In genomic region chr11:123550620-123550917, GRCh38 we compare ENCODE assay signal across 22 cellular contexts.
"Had no signal": no experiment of that assay in that cellular context is flagged by ENCODE, and none has a peak within 500 bp of the region (broad histone marks: within the 10 kb centered on the region; RNA-seq: fewer than 3 reads in every experiment).

No MANE protein-coding gene starts in this region.

- H3K9me3 ChIP-seq: left lung, ovary, prostate gland, thoracic aorta had no signal

- H3K36me3 Mint-ChIP-seq: activated naive CD4-positive, alpha-beta T cell treated with anti-CD3 and anti-CD28 coated beads, Interleukin-2, amount 50 U/mL, for 24 hours; naive thymus-derived CD4-positive, alpha-beta T cell; type B pancreatic cell had no signal

- H3K27me3 Mint-ChIP-seq: activated CD4-positive, alpha-beta memory T cell treated with anti-CD3 and anti-CD28 coated beads, Interleukin-2, amount 10 ng/mL, durations not matched to agents 7 days and 5 days; activated naive CD4-positive, alpha-beta T cell treated with anti-CD3 and anti-CD28 coated beads, Interleukin-2, amount 50 U/mL, for 24 hours; naive thymus-derived CD4-positive, alpha-beta T cell had no signal

- H3K4me2 ChIP-seq: hepatocyte had no signal

- ATAC-seq: left lung; naive thymus-derived CD4-positive, alpha-beta T cell had no signal

- H3K27ac Mint-ChIP-seq: activated naive CD4-positive, alpha-beta T cell treated with anti-CD3 and anti-CD28 coated beads, Interleukin-2, amount 50 U/mL, for 24 hours; type B pancreatic cell had no signal

- H3K36me3 ChIP-seq: left lung, ovary, prostate gland, thoracic aorta had no signal

- H3K9me3 Mint-ChIP-seq: activated CD4-positive, alpha-beta memory T cell treated with anti-CD3 and anti-CD28 coated beads, Interleukin-2, amount 10 ng/mL, durations not matched to agents 7 days and 5 days; activated naive CD4-positive, alpha-beta T cell treated with anti-CD3 and anti-CD28 coated beads, Interleukin-2, amount 50 U/mL, for 24 hours; activated T-helper 1 cell treated with anti-CD3 and anti-CD28 coated beads, Interleukin-12 subunit alpha, Interleukin-12 subunit beta, Interleukin-2, Interleukin-4 antibody, amounts not matched to agents 30 ng/mL and 10 ng/mL and 1 ng/mL, durations not matched to agents 14 hours and 24 hours and 36 hours; type B pancreatic cell had no signal

- H3K27ac ChIP-seq: hepatocyte, left lung, ovary, prostate gland, thoracic aorta had no signal

- H2AFZ ChIP-seq: hepatocyte had no signal

- H3K4me3 ChIP-seq: hepatocyte, left lung, lung, ovary, prostate gland, thoracic aorta had no signal

- DNase-seq: activated CD4-positive, alpha-beta memory T cell treated with anti-CD3 and anti-CD28 coated beads, Interleukin-2, amount 10 ng/mL, durations not matched to agents 7 days and 5 days; activated CD4-positive, CD25-positive, alpha-beta regulatory T cell; activated gamma-delta T cell treated with Interleukin-2 at 50 U/mL for 16 hours; aorta; central memory CD4-positive, alpha-beta T cell; effector CD8-positive, alpha-beta T cell; foreskin melanocyte; glutamatergic neuron; kidney glomerular epithelial cell; left lung; ovary; stimulated activated naive CD4-positive, alpha-beta T cell treated with Interleukin-2 at 50 U/mL for 16 hours; T1000 had no signal

- H3K27me3 ChIP-seq: hepatocyte, ovary had no signal

- H3K4me1 ChIP-seq: left lung, prostate gland had no signal

- H3K4me3 Mint-ChIP-seq: activated CD4-positive, alpha-beta memory T cell treated with anti-CD3 and anti-CD28 coated beads, Interleukin-2, amount 10 ng/mL, durations not matched to agents 7 days and 5 days; activated naive CD4-positive, alpha-beta T cell treated with anti-CD3 and anti-CD28 coated beads, Interleukin-2, amount 50 U/mL, for 24 hours; activated T-helper 1 cell treated with anti-CD3 and anti-CD28 coated beads, Interleukin-12 subunit alpha, Interleukin-12 subunit beta, Interleukin-2, Interleukin-4 antibody, amounts not matched to agents 30 ng/mL and 10 ng/mL and 1 ng/mL, durations not matched to agents 14 hours and 24 hours and 36 hours; naive thymus-derived CD4-positive, alpha-beta T cell; neural crest cell; type B pancreatic cell had no signal
